Comparison of ENCODE assay signal across 1 cellular context in the genomic region with DNA sequence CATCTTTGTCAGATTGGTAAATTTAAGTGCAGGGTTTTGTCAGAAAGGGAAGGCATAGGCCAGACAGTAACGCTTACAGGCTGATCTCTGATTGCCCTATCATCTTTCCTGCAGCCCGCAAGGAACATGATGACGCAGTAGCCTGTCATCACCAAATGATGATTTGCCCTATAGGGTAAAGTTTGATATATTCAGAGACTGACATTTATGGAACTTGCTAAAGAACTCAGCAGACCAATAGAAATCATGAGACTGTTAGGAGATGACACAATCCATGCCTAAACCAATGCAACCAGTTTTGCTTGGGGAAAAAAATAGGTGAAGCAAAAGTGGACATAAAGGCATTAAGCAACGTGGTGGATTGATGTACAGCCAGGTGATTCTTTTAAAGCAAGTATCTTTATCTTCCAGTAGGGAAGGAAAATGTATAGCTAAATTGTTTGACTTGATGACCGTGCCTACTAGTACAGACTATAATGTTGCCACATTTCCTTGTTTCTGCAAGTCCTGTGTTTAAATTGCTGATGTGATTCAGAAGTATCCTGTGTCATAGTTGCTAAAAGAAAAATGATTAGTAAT.
TF ChIP-seq lines count a peak whose summit lies in the region.

No MANE protein-coding gene starts in this region.

TF ChIP-seq in K562, 482 proteins besides CTCF, POLR2A, EP300 and RAD21 (continued from another document and continues in another):
- TF ChIP-seq, protein P1, sequence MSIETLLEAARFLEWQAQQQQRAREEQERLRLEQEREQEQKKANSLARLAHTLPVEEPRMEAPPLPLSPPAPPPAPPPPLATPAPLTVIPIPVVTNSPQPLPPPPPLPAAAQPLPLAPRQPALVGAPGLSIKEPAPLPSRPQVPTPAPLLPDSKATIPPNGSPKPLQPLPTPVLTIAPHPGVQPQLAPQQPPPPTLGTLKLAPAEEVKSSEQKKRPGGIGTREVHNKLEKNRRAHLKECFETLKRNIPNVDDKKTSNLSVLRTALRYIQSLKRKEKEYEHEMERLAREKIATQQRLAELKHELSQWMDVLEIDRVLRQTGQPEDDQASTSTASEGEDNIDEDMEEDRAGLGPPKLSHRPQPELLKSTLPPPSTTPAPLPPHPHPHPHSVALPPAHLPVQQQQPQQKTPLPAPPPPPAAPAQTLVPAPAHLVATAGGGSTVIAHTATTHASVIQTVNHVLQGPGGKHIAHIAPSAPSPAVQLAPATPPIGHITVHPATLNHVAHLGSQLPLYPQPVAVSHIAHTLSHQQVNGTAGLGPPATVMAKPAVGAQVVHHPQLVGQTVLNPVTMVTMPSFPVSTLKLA (conservative IDR thresholded peaks at IDR 0.05): no peak
- TF ChIP-seq, protein P2, sequence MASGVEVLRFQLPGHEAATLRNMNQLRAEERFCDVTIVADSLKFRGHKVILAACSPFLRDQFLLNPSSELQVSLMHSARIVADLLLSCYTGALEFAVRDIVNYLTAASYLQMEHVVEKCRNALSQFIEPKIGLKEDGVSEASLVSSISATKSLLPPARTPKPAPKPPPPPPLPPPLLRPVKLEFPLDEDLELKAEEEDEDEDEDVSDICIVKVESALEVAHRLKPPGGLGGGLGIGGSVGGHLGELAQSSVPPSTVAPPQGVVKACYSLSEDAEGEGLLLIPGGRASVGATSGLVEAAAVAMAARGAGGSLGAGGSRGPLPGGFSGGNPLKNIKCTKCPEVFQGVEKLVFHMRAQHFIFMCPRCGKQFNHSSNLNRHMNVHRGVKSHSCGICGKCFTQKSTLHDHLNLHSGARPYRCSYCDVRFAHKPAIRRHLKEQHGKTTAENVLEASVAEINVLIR (CRISPR knock-in tag; IDR thresholded peaks at IDR 0.05): peak; percentile 37; the same call in 1 of the 2 replicates
- TF ChIP-seq RBM22 (IDR thresholded peaks at IDR 0.05; ENCODE audit: low read depth, low read length, poor library complexity, severe bottlenecking) (no peak), FOS (IDR thresholded peaks at IDR 0.05; ENCODE audit: extremely low read depth, insufficient read length) (no peak), MLLT1 (IDR thresholded peaks at IDR 0.05) (no peak), ZNF77 (CRISPR knock-in tag; IDR thresholded peaks at IDR 0.05) (no peak), MAFF (IDR thresholded peaks at IDR 0.05; ENCODE audit: low read length) (no peak), ZHX1 (conservative IDR thresholded peaks at IDR 0.05; ENCODE audit: low read length) (no peak), ZNF133 (CRISPR knock-in tag; IDR thresholded peaks at IDR 0.05) (no peak), SMAD4 (CRISPR knock-in tag; conservative IDR thresholded peaks at IDR 0.05) (0 out of 2 replicates have a peak, but pooled peaks have one; percentile 36), SMARCA5 (IDR thresholded peaks at IDR 0.05) (no peak), CREB1 (IDR thresholded peaks at IDR 0.05) (peak; percentile 81), CREB1 (CRISPR knock-in tag; IDR thresholded peaks at IDR 0.05) (peak; percentile 53), DMBX1 (CRISPR knock-in tag; IDR thresholded peaks at IDR 0.05; ENCODE audit: borderline replicate concordance) (no peak), ATF7 (IDR thresholded peaks at IDR 0.05) (peak; percentile 35; the same call in 1 of the 2 replicates), XRCC5 (IDR thresholded peaks at IDR 0.05; ENCODE audit: low read depth, low read length) (no peak), BCOR (IDR thresholded peaks at IDR 0.05) (no peak), BRCA1 (IDR thresholded peaks at IDR 0.05) (no peak), BRCA1 (CRISPR knock-in tag; IDR thresholded peaks at IDR 0.05) (no peak), GTF2F1 (IDR thresholded peaks at IDR 0.05; ENCODE audit: low read depth, low read length) (no peak), LARP7 (IDR thresholded peaks at IDR 0.05) (no peak), PKNOX1 (IDR thresholded peaks at IDR 0.05) (peak; percentile 74), ZNF263 (CRISPR knock-in tag; IDR thresholded peaks at IDR 0.05; ENCODE audit: borderline replicate concordance) (no peak), ARID1B (IDR thresholded peaks at IDR 0.05) (peak; percentile 46; the same call in 1 of the 2 replicates), ZNF780A (CRISPR knock-in tag; IDR thresholded peaks at IDR 0.05) (no peak), MYC (IDR thresholded peaks at IDR 0.05; ENCODE audit: low read depth, low read length) (no peak), MYC (CRISPR knock-in tag; IDR thresholded peaks at IDR 0.05; ENCODE audit: borderline replicate concordance, low read depth) (no peak), ZKSCAN3 (CRISPR knock-in tag; IDR thresholded peaks at IDR 0.05) (no peak), POLR3A (IDR thresholded peaks at IDR 0.05; ENCODE audit: borderline replicate concordance, extremely low read depth, insufficient read depth, insufficient read length) (no peak), RCOR1 (IDR thresholded peaks at IDR 0.05; ENCODE audit: borderline replicate concordance in 1 of 2, low read depth in 2 of 2, low read length in 2 of 2) (no peak), TEAD1 (CRISPR knock-in tag; IDR thresholded peaks at IDR 0.05) (no peak), NCOA1 (IDR thresholded peaks at IDR 0.05; ENCODE audit: low read depth) (no peak), ZBTB1 (CRISPR knock-in tag; IDR thresholded peaks at IDR 0.05; ENCODE audit: borderline replicate concordance, low read depth) (no peak), TRIM24 (IDR thresholded peaks at IDR 0.05) (peak in 1 of 2 experiments; percentile 14; a peak in 1 of 4 replicates), GABPB2 (CRISPR knock-in tag; conservative IDR thresholded peaks at IDR 0.05) (no peak), XRCC4 (IDR thresholded peaks at IDR 0.05; ENCODE audit: extremely low read depth, insufficient read depth, insufficient read length) (no peak), PRMT5 (CRISPR knock-in tag; IDR thresholded peaks at IDR 0.05) (no peak), HDAC3 (IDR thresholded peaks at IDR 0.05; ENCODE audit: borderline replicate concordance, partially characterized antibody) (no peak), TEAD4 (IDR thresholded peaks at IDR 0.05; ENCODE audit: low read length) (peak; percentile 51; the same call in 1 of the 2 replicates), TEAD4 (CRISPR knock-in tag; IDR thresholded peaks at IDR 0.05; ENCODE audit: borderline replicate concordance) (no peak), CREM (IDR thresholded peaks at IDR 0.05; ENCODE audit: low read depth) (peak; percentile 87), SAFB2 (IDR thresholded peaks at IDR 0.05; ENCODE audit: borderline replicate concordance, low read depth, low read length, severe bottlenecking) (no peak), RB1 (IDR thresholded peaks at IDR 0.05; ENCODE audit: low read depth) (no peak), CBFA2T2 (conservative IDR thresholded peaks at IDR 0.05) (no peak), ZNF436 (CRISPR knock-in tag; IDR thresholded peaks at IDR 0.05) (no peak), CC2D1A (IDR thresholded peaks at IDR 0.05) (no peak), PTRF (tag; IDR thresholded peaks at IDR 0.05) (no peak)
- TF ChIP-seq, protein P3, sequence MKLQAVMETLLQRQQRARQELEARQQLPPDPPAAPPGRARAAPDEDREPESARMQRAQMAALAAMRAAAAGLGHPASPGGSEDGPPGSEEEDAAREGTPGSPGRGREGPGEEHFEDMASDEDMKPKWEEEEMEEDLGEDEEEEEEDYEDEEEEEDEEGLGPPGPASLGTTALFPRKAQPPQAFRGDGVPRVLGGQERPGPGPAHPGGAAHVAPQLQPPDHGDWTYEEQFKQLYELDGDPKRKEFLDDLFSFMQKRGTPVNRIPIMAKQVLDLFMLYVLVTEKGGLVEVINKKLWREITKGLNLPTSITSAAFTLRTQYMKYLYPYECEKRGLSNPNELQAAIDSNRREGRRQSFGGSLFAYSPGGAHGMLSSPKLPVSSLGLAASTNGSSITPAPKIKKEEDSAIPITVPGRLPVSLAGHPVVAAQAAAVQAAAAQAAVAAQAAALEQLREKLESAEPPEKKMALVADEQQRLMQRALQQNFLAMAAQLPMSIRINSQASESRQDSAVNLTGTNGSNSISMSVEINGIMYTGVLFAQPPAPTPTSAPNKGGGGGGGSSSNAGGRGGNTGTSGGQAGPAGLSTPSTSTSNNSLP (IDR thresholded peaks at IDR 0.05; ENCODE audit: borderline replicate concordance, low read depth, low read length): no peak
- TF ChIP-seq, protein P4, sequence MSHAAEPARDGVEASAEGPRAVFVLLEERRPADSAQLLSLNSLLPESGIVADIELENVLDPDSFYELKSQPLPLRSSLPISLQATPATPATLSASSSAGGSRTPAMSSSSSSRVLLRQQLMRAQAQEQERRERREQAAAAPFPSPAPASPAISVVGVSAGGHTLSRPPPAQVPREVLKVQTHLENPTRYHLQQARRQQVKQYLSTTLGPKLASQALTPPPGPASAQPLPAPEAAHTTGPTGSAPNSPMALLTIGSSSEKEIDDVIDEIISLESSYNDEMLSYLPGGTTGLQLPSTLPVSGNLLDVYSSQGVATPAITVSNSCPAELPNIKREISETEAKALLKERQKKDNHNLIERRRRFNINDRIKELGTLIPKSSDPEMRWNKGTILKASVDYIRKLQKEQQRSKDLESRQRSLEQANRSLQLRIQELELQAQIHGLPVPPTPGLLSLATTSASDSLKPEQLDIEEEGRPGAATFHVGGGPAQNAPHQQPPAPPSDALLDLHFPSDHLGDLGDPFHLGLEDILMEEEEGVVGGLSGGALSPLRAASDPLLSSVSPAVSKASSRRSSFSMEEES (CRISPR knock-in tag; IDR thresholded peaks at IDR 0.05): no peak
- TF ChIP-seq, protein P5, sequence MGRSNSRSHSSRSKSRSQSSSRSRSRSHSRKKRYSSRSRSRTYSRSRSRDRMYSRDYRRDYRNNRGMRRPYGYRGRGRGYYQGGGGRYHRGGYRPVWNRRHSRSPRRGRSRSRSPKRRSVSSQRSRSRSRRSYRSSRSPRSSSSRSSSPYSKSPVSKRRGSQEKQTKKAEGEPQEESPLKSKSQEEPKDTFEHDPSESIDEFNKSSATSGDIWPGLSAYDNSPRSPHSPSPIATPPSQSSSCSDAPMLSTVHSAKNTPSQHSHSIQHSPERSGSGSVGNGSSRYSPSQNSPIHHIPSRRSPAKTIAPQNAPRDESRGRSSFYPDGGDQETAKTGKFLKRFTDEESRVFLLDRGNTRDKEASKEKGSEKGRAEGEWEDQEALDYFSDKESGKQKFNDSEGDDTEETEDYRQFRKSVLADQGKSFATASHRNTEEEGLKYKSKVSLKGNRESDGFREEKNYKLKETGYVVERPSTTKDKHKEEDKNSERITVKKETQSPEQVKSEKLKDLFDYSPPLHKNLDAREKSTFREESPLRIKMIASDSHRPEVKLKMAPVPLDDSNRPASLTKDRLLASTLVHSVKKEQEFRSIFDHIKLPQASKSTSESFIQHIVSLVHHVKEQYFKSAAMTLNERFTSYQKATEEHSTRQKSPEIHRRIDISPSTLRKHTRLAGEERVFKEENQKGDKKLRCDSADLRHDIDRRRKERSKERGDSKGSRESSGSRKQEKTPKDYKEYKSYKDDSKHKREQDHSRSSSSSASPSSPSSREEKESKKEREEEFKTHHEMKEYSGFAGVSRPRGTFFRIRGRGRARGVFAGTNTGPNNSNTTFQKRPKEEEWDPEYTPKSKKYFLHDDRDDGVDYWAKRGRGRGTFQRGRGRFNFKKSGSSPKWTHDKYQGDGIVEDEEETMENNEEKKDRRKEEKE (IDR thresholded peaks at IDR 0.05; ENCODE audit: borderline replicate concordance in 1 of 2, control insufficient read depth in 1 of 2, low read depth in 2 of 2, low read length in 1 of 2): no peak
- TF ChIP-seq, protein P6, sequence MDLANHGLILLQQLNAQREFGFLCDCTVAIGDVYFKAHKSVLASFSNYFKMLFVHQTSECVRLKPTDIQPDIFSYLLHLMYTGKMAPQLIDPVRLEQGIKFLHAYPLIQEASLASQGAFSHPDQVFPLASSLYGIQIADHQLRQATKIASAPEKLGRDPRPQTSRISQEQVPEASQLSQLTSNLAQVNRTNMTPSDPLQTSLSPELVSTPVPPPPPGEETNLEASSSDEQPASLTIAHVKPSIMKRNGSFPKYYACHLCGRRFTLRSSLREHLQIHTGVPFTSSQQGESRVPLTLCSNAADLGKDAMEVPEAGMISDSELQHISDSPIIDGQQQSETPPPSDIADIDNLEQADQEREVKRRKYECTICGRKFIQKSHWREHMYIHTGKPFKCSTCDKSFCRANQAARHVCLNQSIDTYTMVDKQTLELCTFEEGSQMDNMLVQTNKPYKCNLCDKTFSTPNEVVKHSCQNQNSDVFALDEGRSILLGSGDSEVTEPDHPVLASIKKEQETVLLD (IDR thresholded peaks at IDR 0.05): no peak
